In the genomic region with DNA sequence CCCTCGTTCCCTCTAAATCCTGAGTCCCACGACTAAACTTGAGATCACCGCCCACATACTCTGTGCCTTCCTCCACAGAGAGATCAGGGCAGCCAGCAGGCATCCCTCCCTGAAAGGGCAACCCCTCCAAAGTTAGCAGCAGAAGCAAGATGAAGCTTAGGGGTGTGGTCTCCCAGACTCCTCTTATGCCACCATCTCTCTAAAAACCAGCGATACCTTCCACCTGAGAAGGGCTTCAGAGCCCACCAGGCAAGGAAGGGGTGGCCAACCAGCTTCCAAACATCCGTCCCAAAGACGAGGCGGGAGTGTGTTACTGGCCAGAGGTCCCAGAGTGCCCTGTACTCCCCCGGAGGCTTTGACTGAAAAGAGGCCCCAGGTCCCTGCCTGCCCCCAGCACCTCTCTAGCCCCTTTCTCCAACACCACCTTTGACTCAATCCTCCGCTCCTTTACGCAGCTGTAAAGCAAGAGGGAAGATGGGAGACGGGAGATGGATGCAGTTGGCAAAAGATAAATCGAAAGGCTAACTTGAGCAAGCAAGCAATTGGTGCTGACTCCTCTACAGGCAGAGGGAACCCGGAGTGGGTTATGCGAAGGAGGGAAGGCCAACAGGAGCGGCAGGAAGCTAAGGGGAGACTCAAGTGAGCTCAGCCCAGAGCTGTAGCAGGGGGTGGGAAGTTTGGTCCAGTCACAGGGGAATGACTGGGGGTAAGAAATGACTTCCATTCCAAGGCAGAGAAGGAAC, we compare ENCODE assay signal across 8 cellular contexts. TPM values are rescaled to one million over a fixed set of nuclear protein-coding genes. Genes with fewer than 3 reads are reported as not detected.
DNase-seq lines count a peak whose midpoint lies in the region; ATAC-seq and TF ChIP-seq lines count a peak whose summit lies in the region.

No MANE protein-coding gene starts in this region.

- no peak for TF ChIP-seq CTCF in glutamatergic neuron (IDR thresholded peaks at IDR 0.05; ENCODE audit: partially characterized antibody, unreplicated experiment)

- peaks cover 3% of the 10 kb centered on the region for H3K36me3 Mint-ChIP-seq in activated CD4-positive, alpha-beta memory T cell treated with anti-CD3 and anti-CD28 coated beads for 36 hours
- H3K36me3 Mint-ChIP-seq in glutamatergic neuron (ENCODE audit: unreplicated experiment) = peaks cover 3% of the 10 kb centered on the region

- H3K27me3 ChIP-seq in H7 (ENCODE audit: control insufficient read depth, insufficient read depth, low read length) = no peaks in the 10 kb centered on the region

- H3K4me3 ChIP-seq in H7 (ENCODE audit: insufficient read depth, low read depth, low read length) = peak overlapping the region; percentile 63

- POLR2A ChIA-PET in activated CD4-positive, alpha-beta memory T cell treated with anti-CD3 and anti-CD28 coated beads for 36 hours (lab: Charles Lee) = interaction anchor here (1.0 to 1.9 kb wide), 5 partner anchors 15 to 56 kb away, joined by 3 to 6 read pairs (median 5); a partner anchor contains a TSS

- DNase-seq in AG08396 (ENCODE audit: low spot score) = peak; percentile 60
- peak; percentile 51 for DNase-seq in H7
- peak; percentile 44 for DNase-seq in activated CD4-positive, alpha-beta memory T cell treated with anti-CD3 and anti-CD28 coated beads for 36 hours
- DNase-seq in glutamatergic neuron = no peak
- no peak for DNase-seq in sciatic nerve (ENCODE audit: low spot score)
- DNase-seq in cerebellar nuclear complex (lab: John Stamatoyannopoulos, UW) = no peak
- no peak for DNase-seq in left colon

- H3K27ac Mint-ChIP-seq in activated CD4-positive, alpha-beta memory T cell treated with anti-CD3 and anti-CD28 coated beads for 36 hours = peak overlapping the region; percentile 76
- H3K27ac Mint-ChIP-seq in glutamatergic neuron (ENCODE audit: unreplicated experiment) = peak overlapping the region; percentile 96

- H3K4me1 Mint-ChIP-seq in activated CD4-positive, alpha-beta memory T cell treated with anti-CD3 and anti-CD28 coated beads for 36 hours (ENCODE audit: low read depth) = peaks cover 43% of the 10 kb centered on the region
- H3K4me1 Mint-ChIP-seq in glutamatergic neuron (ENCODE audit: low read depth, unreplicated experiment) = peaks cover 36% of the 10 kb centered on the region

- peaks cover 6% of the 10 kb centered on the region for H3K36me3 ChIP-seq in H7 (replicated peaks; ENCODE audit: control insufficient read depth, insufficient read depth, low read length)

- CTCF ChIA-PET in activated CD4-positive, alpha-beta memory T cell treated with anti-CD3 and anti-CD28 coated beads for 36 hours (lab: Charles Lee) = interaction anchor here (0.6 to 0.7 kb wide), 2 partner anchors 41 to 1067 kb away, joined by 3 read pairs; no protein-coding TSS in a partner anchor

- H3K4me3 Mint-ChIP-seq in activated CD4-positive, alpha-beta memory T cell treated with anti-CD3 and anti-CD28 coated beads for 36 hours = peak overlapping the region; percentile 94
- H3K4me3 Mint-ChIP-seq in glutamatergic neuron (ENCODE audit: unreplicated experiment) = peak overlapping the region; percentile 98

- ATAC-seq in sciatic nerve (peak; percentile 10), HG02588 (IDR thresholded peaks at IDR 0.05; ENCODE audit: unreplicated experiment) (no peak), left colon (no peak)

- H3K27me3 Mint-ChIP-seq in activated CD4-positive, alpha-beta memory T cell treated with anti-CD3 and anti-CD28 coated beads for 36 hours = no peaks in the 10 kb centered on the region
- peaks cover 22% of the 10 kb centered on the region for H3K27me3 Mint-ChIP-seq in glutamatergic neuron (ENCODE audit: unreplicated experiment)

- intact Hi-C loops in activated CD4-positive, alpha-beta memory T cell treated with anti-CD3 and anti-CD28 coated beads for 36 hours (cut with micrococcal nuclease) = loop anchor here (2.0 kb wide), 2 partner anchors 33 to 39 kb away; no protein-coding TSS in a partner anchor
- intact Hi-C loops in sciatic nerve (cut with DNase I) (no loop called here), left colon (cut with DNase I, micrococcal nuclease) (no loop called here)

- H3K9me3 Mint-ChIP-seq in activated CD4-positive, alpha-beta memory T cell treated with anti-CD3 and anti-CD28 coated beads for 36 hours = no peaks in the 10 kb centered on the region
- H3K9me3 Mint-ChIP-seq in glutamatergic neuron (ENCODE audit: unreplicated experiment) = peaks cover 18% of the 10 kb centered on the region

RNA-seq across cellular contexts. Expression of a gene that starts 1.1 kb away (rescaled TPM):
- 62.7 and 64.1 TPM in 2 replicates for total RNA-seq in H7 (2014; rRNA removed; shearing (Covaris generic))
- 10 to 100 TPM; 16.7 to 17.3 TPM for total RNA-seq in activated CD4-positive, alpha-beta memory T cell treated with anti-CD3 and anti-CD28 coated beads for 36 hours
- total RNA-seq in glutamatergic neuron (ENCODE audit: unreplicated experiment) (134 TPM), sciatic nerve (31.1 TPM), left colon (1 to 10 TPM; 6.0 to 8.7 TPM)

RNA-seq across cellular contexts. Expression of a gene that starts 16.6 kb away (rescaled TPM):
- 11.2 and 13.7 TPM in 2 replicates for total RNA-seq in H7 (2014; rRNA removed; shearing (Covaris generic))
- 10 to 100 TPM; 13.1 to 14.0 TPM for total RNA-seq in activated CD4-positive, alpha-beta memory T cell treated with anti-CD3 and anti-CD28 coated beads for 36 hours
- total RNA-seq in glutamatergic neuron (ENCODE audit: unreplicated experiment) = 15.4 TPM
- 19.7 TPM for total RNA-seq in sciatic nerve
- 10 to 100 TPM; 36.5 to 48.8 TPM for total RNA-seq in left colon

Comparison
In these comparisons a context has a peak if more than half of its experiments do, and no peak if none do; other contexts are left out.
1. DNase-seq: peak in AG08396 (single experiment), H7 (single experiment) and activated CD4-positive, alpha-beta memory T cell treated with anti-CD3 and anti-CD28 coated beads for 36 hours (single experiment); none in glutamatergic neuron (single experiment), sciatic nerve (single experiment), cerebellar nuclear complex (0 of 2) and left colon (0 of 2).